ENCODE assay signal across 1 cellular context in the genomic region with DNA sequence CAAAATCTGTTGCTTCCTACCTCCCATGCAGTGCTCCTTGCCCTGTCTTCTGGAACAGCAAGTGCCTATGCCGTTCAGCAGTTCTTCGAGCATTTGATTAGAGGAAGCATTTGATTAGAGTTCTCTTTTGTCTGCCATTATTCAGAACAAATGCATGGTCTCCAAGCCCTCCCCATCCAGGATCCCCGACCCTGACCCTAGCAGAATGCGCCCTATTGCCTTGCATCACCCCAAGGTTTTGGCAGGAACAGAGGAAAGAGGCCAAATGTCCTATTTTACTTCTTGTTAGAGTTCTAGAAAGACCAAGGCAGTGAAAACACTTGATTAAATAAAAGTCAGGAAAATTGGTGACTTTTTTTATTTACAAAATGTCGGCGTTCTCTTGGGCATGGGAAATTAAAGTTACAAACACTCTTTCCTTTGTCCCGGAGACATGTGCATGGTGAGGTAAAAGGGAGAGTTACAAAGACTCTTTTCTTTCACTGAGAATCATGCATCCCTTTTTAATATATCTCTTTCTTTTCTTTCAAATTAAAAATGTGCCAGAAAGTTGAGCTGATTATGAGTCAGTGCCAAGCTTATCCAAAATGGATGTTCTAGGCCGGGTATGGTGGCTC.
TF ChIP-seq lines count a peak whose summit lies in the region.

No MANE protein-coding gene starts in this region.

TF ChIP-seq in GM23338, 12 proteins besides CTCF, POLR2A, EP300 and RAD21 (continued from another document):
- TF ChIP-seq, protein P1, sequence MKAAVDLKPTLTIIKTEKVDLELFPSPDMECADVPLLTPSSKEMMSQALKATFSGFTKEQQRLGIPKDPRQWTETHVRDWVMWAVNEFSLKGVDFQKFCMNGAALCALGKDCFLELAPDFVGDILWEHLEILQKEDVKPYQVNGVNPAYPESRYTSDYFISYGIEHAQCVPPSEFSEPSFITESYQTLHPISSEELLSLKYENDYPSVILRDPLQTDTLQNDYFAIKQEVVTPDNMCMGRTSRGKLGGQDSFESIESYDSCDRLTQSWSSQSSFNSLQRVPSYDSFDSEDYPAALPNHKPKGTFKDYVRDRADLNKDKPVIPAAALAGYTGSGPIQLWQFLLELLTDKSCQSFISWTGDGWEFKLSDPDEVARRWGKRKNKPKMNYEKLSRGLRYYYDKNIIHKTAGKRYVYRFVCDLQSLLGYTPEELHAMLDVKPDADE (IDR thresholded peaks at IDR 0.05) = no peak
- no peak for TF ChIP-seq ZNF331 (CRISPR knock-in tag; IDR thresholded peaks at IDR 0.05; ENCODE audit: low read depth)
- TF ChIP-seq, protein P2, sequence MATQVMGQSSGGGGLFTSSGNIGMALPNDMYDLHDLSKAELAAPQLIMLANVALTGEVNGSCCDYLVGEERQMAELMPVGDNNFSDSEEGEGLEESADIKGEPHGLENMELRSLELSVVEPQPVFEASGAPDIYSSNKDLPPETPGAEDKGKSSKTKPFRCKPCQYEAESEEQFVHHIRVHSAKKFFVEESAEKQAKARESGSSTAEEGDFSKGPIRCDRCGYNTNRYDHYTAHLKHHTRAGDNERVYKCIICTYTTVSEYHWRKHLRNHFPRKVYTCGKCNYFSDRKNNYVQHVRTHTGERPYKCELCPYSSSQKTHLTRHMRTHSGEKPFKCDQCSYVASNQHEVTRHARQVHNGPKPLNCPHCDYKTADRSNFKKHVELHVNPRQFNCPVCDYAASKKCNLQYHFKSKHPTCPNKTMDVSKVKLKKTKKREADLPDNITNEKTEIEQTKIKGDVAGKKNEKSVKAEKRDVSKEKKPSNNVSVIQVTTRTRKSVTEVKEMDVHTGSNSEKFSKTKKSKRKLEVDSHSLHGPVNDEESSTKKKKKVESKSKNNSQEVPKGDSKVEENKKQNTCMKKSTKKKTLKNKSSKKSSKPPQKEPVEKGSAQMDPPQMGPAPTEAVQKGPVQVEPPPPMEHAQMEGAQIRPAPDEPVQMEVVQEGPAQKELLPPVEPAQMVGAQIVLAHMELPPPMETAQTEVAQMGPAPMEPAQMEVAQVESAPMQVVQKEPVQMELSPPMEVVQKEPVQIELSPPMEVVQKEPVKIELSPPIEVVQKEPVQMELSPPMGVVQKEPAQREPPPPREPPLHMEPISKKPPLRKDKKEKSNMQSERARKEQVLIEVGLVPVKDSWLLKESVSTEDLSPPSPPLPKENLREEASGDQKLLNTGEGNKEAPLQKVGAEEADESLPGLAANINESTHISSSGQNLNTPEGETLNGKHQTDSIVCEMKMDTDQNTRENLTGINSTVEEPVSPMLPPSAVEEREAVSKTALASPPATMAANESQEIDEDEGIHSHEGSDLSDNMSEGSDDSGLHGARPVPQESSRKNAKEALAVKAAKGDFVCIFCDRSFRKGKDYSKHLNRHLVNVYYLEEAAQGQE (IDR thresholded peaks at IDR 0.05; ENCODE audit: unreplicated experiment) = no peak
- TF ChIP-seq STAT1 (IDR thresholded peaks at IDR 0.05; ENCODE audit: unreplicated experiment) = no peak
- TF ChIP-seq CREB1 (CRISPR knock-in tag; IDR thresholded peaks at IDR 0.05; ENCODE audit: low read depth) = no peak
- TF ChIP-seq NANOG (IDR thresholded peaks at IDR 0.05; ENCODE audit: borderline replicate concordance) = no peak
- no peak for TF ChIP-seq EZH2 (IDR thresholded peaks at IDR 0.05; ENCODE audit: low read depth, unreplicated experiment)
- TF ChIP-seq JUNB (IDR thresholded peaks at IDR 0.05; ENCODE audit: unreplicated experiment) = no peak
- no peak for TF ChIP-seq POLR2AphosphoS5 (IDR thresholded peaks at IDR 0.05; ENCODE audit: low read depth)
